Comparison of ENCODE assay signal across 10 cellular contexts in genomic region chr2:135473567-135473966, GRCh38. TPM values are rescaled to one million over a fixed set of nuclear protein-coding genes. Genes with fewer than 3 reads are reported as not detected.
A peak's percentile ranks its signal among the peaks of the same experiment; 100 is the strongest.
DNase-seq lines count a peak whose midpoint lies in the region; ATAC-seq and TF ChIP-seq lines count a peak whose summit lies in the region.
"Had no signal": no experiment of that assay in that cellular context is flagged by ENCODE, and none has a peak within 500 bp of the region (broad histone marks: within the 10 kb centered on the region; RNA-seq: fewer than 3 reads in every experiment).

No MANE protein-coding gene starts in this region.

- in situ Hi-C loops in Panc1 (cut with HindIII; ENCODE audit: low pct_unique_long_range_greater_than_20kb, low sequenced_read_pairs) = no loop called here

- DNase-seq in D341Med (ENCODE audit: low spot score) = peak; percentile 50
- peak; percentile 61 for DNase-seq in GM23338 (ENCODE audit: low spot score)
- DNase-seq in Panc1 (ENCODE audit: low read depth, low spot score) = peak; percentile 15
- DNase-seq in fibroblast of gingiva (ENCODE audit: low read depth) = peak; percentile 17
- DNase-seq in testis = peak; percentile 25
- no peak for DNase-seq in NK-92 (lab: John Stamatoyannopoulos, UW; ENCODE audit: unreplicated experiment)
- no peak for DNase-seq in effector CD8-positive, alpha-beta T cell (lab: John Stamatoyannopoulos, UW)

- ATAC-seq in GM23338 = peak; percentile 50; the same call in 1 of the 3 replicates
- ATAC-seq in Panc1 = peak; percentile 70; the same call in 1 of the 2 replicates
- ATAC-seq in stimulated activated memory B cell treated with anti-CD40 and anti-IgM and Interleukin-4, amounts not matched to agents 10 μg/mL and 1 μg/mL and 100 μg/mL, for 72 hours = no peak

- POLR2A ChIA-PET in Panc1 (lab: Charles Lee) = interaction anchor here (0.5 kb wide), 1 partner anchor 168 kb away, joined by 3 read pairs; no protein-coding TSS in a partner anchor

- H3K9me3 ChIP-seq in Panc1 (ENCODE audit: control insufficient read depth, insufficient read depth, low read depth, low read length) (no peaks in the 10 kb centered on the region), testis (no peaks in the 10 kb centered on the region)

- TF ChIP-seq CTCF in GM23338 (conservative IDR thresholded peaks at IDR 0.05; ENCODE audit: low read depth in 2 of 2) (peak; percentile 72 to 75), Panc1 (IDR thresholded peaks at IDR 0.05) (peak; percentile 77), testis (IDR thresholded peaks at IDR 0.05) (peak; percentile 25 to 33 (median 30))

- no peak overlapping the region for H3K27ac Mint-ChIP-seq in GM23338
- H3K27ac Mint-ChIP-seq in stimulated activated memory B cell treated with anti-CD40 and anti-IgM and Interleukin-4, amounts not matched to agents 10 μg/mL and 1 μg/mL and 100 μg/mL, for 72 hours = no peak overlapping the region
- H3K27ac Mint-ChIP-seq: nephron; T-helper 1 cell treated with Interleukin-12 subunit alpha and Interleukin-12 subunit beta and Interleukin-4 antibody, amounts not matched to agents 30 μg/mL and 1 μg/mL, for 36 hours had no signal

- no peaks in the 10 kb centered on the region for H3K79me2 ChIP-seq in GM23338 (replicated peaks; ENCODE audit: insufficient read depth)

- H3K27me3 Mint-ChIP-seq in GM23338 (ENCODE audit: insufficient read depth, low read depth, poor library complexity) = no peaks in the 10 kb centered on the region
- H3K27me3 Mint-ChIP-seq in stimulated activated memory B cell treated with anti-CD40 and anti-IgM and Interleukin-4, amounts not matched to agents 10 μg/mL and 1 μg/mL and 100 μg/mL, for 72 hours = no peaks in the 10 kb centered on the region

- H3K9me2 ChIP-seq in GM23338 (ENCODE audit: insufficient read depth) = no peaks in the 10 kb centered on the region

- H3K4me1 ChIP-seq in GM23338 (ENCODE audit: insufficient read depth) = no peaks in the 10 kb centered on the region
- H3K4me1 ChIP-seq in Panc1 (ENCODE audit: control insufficient read depth, insufficient read depth, low read length) = no peaks in the 10 kb centered on the region
- H3K4me1 ChIP-seq in testis = no peaks in the 10 kb centered on the region

- 64 to 74% methylated on average over 2 of the region's 2 CpGs for WGBS in testis, 2 donors

- BruUV-seq in Panc1 (replicated peaks; lab: Mats Ljungman, UMichigan) = no TSS peak

- CTCF ChIA-PET in Panc1 (lab: Charles Lee) = interaction anchor here (0.6 to 2.1 kb wide), 4 partner anchors 20 to 236 kb away, joined by 3 to 12 read pairs (median 5); partner anchors contain the start of genes R3HDM1 and ZRANB3

- H3K4me3 Mint-ChIP-seq in GM23338 = no peak overlapping the region
- no peak overlapping the region for H3K4me3 Mint-ChIP-seq in stimulated activated memory B cell treated with anti-CD40 and anti-IgM and Interleukin-4, amounts not matched to agents 10 μg/mL and 1 μg/mL and 100 μg/mL, for 72 hours
- H3K4me3 Mint-ChIP-seq: nephron; T-helper 1 cell treated with Interleukin-12 subunit alpha and Interleukin-12 subunit beta and Interleukin-4 antibody, amounts not matched to agents 30 μg/mL and 1 μg/mL, for 36 hours had no signal

- H3K36me3 ChIP-seq in GM23338 (ENCODE audit: insufficient read depth) = no peaks in the 10 kb centered on the region
- H3K36me3 ChIP-seq in Panc1 (ENCODE audit: control insufficient read depth, insufficient read depth, low read length) = no peaks in the 10 kb centered on the region
- no peaks in the 10 kb centered on the region for H3K36me3 ChIP-seq in testis (ENCODE audit: low read depth, missing control alignments)

- intact Hi-C loops in Panc1 (cut with micrococcal nuclease; ENCODE audit: unreplicated experiment) = loop anchor here (5.0 to 10.0 kb wide), 2 partner anchors 121 to 239 kb away; no protein-coding TSS in a partner anchor
- intact Hi-C loops in testis (cut with DNase I; ENCODE audit: low total_unique reads) = no loop called here

- H3K4me1 Mint-ChIP-seq in GM23338 = no peaks in the 10 kb centered on the region
- no peaks in the 10 kb centered on the region for H3K4me1 Mint-ChIP-seq in stimulated activated memory B cell treated with anti-CD40 and anti-IgM and Interleukin-4, amounts not matched to agents 10 μg/mL and 1 μg/mL and 100 μg/mL, for 72 hours
- H3K4me1 Mint-ChIP-seq: nephron had no signal

- no peaks in the 10 kb centered on the region; the same call in 1 of the 2 replicates for H4K20me1 ChIP-seq in GM23338 (replicated peaks; ENCODE audit: insufficient read depth)

- no peak overlapping the region for H3K4me2 ChIP-seq in GM23338

- H2AFZ ChIP-seq in GM23338 = no peak overlapping the region

- H3K27ac ChIP-seq in GM23338 (ENCODE audit: low read depth) = no peak overlapping the region
- no peak overlapping the region for H3K27ac ChIP-seq in Panc1 (ENCODE audit: low read length)
- no peak overlapping the region for H3K27ac ChIP-seq in testis

- no peaks in the 10 kb centered on the region for H3K36me3 Mint-ChIP-seq in GM23338 (ENCODE audit: low read depth)
- no peaks in the 10 kb centered on the region for H3K36me3 Mint-ChIP-seq in stimulated activated memory B cell treated with anti-CD40 and anti-IgM and Interleukin-4, amounts not matched to agents 10 μg/mL and 1 μg/mL and 100 μg/mL, for 72 hours

- no peaks in the 10 kb centered on the region for H3F3A ChIP-seq in GM23338 (replicated peaks; ENCODE audit: low read depth)

- no peak for TF ChIP-seq POLR2A in testis (IDR thresholded peaks at IDR 0.05)

- H3K9me3 Mint-ChIP-seq in GM23338 = no peaks in the 10 kb centered on the region
- no peaks in the 10 kb centered on the region for H3K9me3 Mint-ChIP-seq in stimulated activated memory B cell treated with anti-CD40 and anti-IgM and Interleukin-4, amounts not matched to agents 10 μg/mL and 1 μg/mL and 100 μg/mL, for 72 hours
- H3K9me3 Mint-ChIP-seq: nephron; T-helper 1 cell treated with Interleukin-12 subunit alpha and Interleukin-12 subunit beta and Interleukin-4 antibody, amounts not matched to agents 30 μg/mL and 1 μg/mL, for 36 hours had no signal

- no peak overlapping the region for H3K4me3 ChIP-seq in GM23338
- no peak overlapping the region for H3K4me3 ChIP-seq in Panc1 (ENCODE audit: low read depth in 2 of 2, low read length in 2 of 2)
- H3K4me3 ChIP-seq in testis = no peak overlapping the region

- no peaks in the 10 kb centered on the region for H3K27me3 ChIP-seq in GM23338 (ENCODE audit: insufficient read depth)
- no peaks in the 10 kb centered on the region for H3K27me3 ChIP-seq in Panc1 (ENCODE audit: control insufficient read depth, insufficient read depth, low read length)
- H3K27me3 ChIP-seq in testis = no peaks in the 10 kb centered on the region

TF ChIP-seq in GM23338, 12 proteins besides CTCF, POLR2A, EP300 and RAD21 (continues in another document):
- TF ChIP-seq EZH2phosphoT487 (IDR thresholded peaks at IDR 0.05; ENCODE audit: unreplicated experiment) (no peak), ZNF331 (CRISPR knock-in tag; IDR thresholded peaks at IDR 0.05; ENCODE audit: low read depth) (no peak), EZH2 (IDR thresholded peaks at IDR 0.05; ENCODE audit: low read depth, unreplicated experiment) (no peak), POLR2AphosphoS5 (IDR thresholded peaks at IDR 0.05; ENCODE audit: low read depth) (no peak), JUNB (IDR thresholded peaks at IDR 0.05; ENCODE audit: unreplicated experiment) (no peak), REST (IDR thresholded peaks at IDR 0.05; ENCODE audit: unreplicated experiment) (no peak), ETS1 (IDR thresholded peaks at IDR 0.05) (no peak)

RNA-seq across cellular contexts. Expression of gene ZRANB3, which starts 57.5 kb away (rescaled TPM):
- 15.2 and 16.8 TPM in 2 replicates for total RNA-seq in GM23338 (2014; rRNA removed; shearing (Covaris generic))
- 10.5 and 11.2 TPM in 2 replicates for polyA plus RNA-seq in GM23338 (2016; fragmentation: Nextera tagmentation; extraction: Ambion mirVana)
- total RNA-seq in Panc1 (2021; ENCODE audit: unreplicated experiment) = 11.7 TPM
- polyA plus RNA-seq in Panc1 (2012; ENCODE audit: insufficient read length) = 2.5 TPM
- 10 to 100 TPM; 19.3 to 28.8 TPM for total RNA-seq in testis
- polyA plus RNA-seq in testis (ENCODE audit: insufficient read depth, low read depth, low replicate concordance) = 8.6 TPM

RNA-seq across cellular contexts. Expression of gene R3HDM1, which starts 57.7 kb away (rescaled TPM):
- 63.1 and 65.2 TPM in 2 replicates for total RNA-seq in GM23338 (2014; rRNA removed; shearing (Covaris generic))
- polyA plus RNA-seq in GM23338 (2016; fragmentation: Nextera tagmentation; extraction: Ambion mirVana) = 87.6 and 88.8 TPM in 2 replicates
- total RNA-seq in Panc1 (2021; ENCODE audit: unreplicated experiment) = 62.6 TPM
- 44.1 TPM for polyA plus RNA-seq in Panc1 (2012; ENCODE audit: insufficient read length)
- total RNA-seq in testis = 100 to 1,000 TPM in 1 of 2 donors, 10 to 100 TPM in 1; 82.1 to 106 TPM
- 50.7 TPM for polyA plus RNA-seq in testis (ENCODE audit: insufficient read depth, low read depth, low replicate concordance)

Comparison
In these comparisons a context has a peak if more than half of its experiments do, and no peak if none do; other contexts are left out.
1. DNase-seq: peak in D341Med (single experiment), GM23338 (single experiment), Panc1 (single experiment), fibroblast of gingiva (single experiment) and testis (single experiment); none in NK-92 (single experiment) and effector CD8-positive, alpha-beta T cell (single experiment).
2. Peak in every context shown above with its lines, with median percentiles within 50 percentile points of each other: CTCF ChIP-seq.